Comparison of ENCODE assay signal across 1 cellular context in the genomic region with DNA sequence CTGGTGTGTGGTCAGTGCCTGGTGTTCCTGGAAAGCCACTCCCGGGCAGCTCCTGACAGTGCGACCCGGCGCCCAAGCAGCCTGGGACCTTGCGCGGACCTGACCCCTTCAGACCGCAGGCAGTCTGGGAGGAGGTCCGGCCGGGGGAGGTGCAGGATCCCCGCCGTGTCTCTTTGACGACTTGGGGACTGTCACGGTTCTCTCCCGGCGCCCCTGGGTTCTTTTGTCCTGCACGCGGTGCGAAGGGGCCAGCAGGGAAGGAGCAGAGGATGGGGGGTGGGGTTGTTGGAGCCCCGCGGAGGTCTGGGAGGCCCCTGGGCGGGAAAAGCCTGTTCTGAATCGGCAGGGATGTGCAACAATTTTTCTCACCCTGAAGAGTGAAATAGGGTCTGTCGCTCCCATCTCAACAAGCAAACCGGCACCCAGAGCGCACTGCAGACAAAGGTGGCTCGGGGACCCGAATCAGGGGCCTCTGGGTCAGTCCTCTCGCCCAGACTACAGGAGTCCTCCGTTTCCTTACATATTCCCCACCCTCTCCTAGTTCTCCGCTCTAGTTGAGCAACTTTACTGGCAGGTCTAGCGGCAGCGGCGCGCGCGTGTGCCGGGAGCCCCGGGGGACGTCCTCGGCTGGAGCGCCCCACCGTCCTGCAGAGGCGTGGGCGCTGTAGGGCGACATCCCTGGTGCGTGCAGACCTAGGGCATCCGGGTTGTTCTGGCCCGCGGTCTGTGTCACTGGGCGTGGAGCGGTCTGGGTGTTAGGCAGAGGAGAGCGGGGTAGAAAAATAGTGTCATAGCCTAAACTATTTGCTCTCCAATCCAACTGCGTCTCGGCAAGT.
TF ChIP-seq lines count a peak whose summit lies in the region.

No MANE protein-coding gene starts in this region.

TF ChIP-seq in HCT116, 20 proteins besides CTCF, POLR2A, EP300 and RAD21 (continued from another document):
- TF ChIP-seq, protein P1, sequence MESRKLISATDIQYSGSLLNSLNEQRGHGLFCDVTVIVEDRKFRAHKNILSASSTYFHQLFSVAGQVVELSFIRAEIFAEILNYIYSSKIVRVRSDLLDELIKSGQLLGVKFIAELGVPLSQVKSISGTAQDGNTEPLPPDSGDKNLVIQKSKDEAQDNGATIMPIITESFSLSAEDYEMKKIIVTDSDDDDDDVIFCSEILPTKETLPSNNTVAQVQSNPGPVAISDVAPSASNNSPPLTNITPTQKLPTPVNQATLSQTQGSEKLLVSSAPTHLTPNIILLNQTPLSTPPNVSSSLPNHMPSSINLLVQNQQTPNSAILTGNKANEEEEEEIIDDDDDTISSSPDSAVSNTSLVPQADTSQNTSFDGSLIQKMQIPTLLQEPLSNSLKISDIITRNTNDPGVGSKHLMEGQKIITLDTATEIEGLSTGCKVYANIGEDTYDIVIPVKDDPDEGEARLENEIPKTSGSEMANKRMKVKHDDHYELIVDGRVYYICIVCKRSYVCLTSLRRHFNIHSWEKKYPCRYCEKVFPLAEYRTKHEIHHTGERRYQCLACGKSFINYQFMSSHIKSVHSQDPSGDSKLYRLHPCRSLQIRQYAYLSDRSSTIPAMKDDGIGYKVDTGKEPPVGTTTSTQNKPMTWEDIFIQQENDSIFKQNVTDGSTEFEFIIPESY (IDR thresholded peaks at IDR 0.05; ENCODE audit: extremely low read depth, insufficient replicate concordance, low read length) = no peak
- no peak for TF ChIP-seq ELF1 (IDR thresholded peaks at IDR 0.05; ENCODE audit: borderline replicate concordance, low read depth)
- TF ChIP-seq, protein P2, sequence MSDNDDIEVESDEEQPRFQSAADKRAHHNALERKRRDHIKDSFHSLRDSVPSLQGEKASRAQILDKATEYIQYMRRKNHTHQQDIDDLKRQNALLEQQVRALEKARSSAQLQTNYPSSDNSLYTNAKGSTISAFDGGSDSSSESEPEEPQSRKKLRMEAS (IDR thresholded peaks at IDR 0.05) = no peak
- TF ChIP-seq, protein P3, sequence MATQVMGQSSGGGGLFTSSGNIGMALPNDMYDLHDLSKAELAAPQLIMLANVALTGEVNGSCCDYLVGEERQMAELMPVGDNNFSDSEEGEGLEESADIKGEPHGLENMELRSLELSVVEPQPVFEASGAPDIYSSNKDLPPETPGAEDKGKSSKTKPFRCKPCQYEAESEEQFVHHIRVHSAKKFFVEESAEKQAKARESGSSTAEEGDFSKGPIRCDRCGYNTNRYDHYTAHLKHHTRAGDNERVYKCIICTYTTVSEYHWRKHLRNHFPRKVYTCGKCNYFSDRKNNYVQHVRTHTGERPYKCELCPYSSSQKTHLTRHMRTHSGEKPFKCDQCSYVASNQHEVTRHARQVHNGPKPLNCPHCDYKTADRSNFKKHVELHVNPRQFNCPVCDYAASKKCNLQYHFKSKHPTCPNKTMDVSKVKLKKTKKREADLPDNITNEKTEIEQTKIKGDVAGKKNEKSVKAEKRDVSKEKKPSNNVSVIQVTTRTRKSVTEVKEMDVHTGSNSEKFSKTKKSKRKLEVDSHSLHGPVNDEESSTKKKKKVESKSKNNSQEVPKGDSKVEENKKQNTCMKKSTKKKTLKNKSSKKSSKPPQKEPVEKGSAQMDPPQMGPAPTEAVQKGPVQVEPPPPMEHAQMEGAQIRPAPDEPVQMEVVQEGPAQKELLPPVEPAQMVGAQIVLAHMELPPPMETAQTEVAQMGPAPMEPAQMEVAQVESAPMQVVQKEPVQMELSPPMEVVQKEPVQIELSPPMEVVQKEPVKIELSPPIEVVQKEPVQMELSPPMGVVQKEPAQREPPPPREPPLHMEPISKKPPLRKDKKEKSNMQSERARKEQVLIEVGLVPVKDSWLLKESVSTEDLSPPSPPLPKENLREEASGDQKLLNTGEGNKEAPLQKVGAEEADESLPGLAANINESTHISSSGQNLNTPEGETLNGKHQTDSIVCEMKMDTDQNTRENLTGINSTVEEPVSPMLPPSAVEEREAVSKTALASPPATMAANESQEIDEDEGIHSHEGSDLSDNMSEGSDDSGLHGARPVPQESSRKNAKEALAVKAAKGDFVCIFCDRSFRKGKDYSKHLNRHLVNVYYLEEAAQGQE (IDR thresholded peaks at IDR 0.05; ENCODE audit: low read depth) = no peak
